Comparison of ENCODE assay signal across 20 cellular contexts in the genomic region with DNA sequence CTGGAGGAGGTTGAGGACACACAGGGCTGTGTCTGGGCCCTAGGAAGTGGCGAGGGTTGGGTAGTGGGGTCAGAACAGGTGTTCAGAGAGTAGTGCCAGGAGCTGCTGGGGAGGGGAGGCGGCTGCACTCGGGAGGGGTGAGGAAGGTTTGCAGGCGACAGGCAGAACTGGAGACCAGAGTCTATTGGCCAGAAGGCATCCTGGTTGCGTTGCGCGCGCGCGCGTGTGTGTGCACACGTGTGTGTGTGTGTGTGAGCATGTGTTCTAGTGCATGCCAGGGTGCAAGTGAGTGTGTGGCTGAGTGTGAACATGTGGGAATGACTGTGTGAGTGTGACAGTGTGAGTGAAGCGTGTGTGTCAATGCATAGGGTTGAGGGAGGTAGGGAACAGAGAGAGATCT.
"Had no signal": no experiment of that assay in that cellular context is flagged by ENCODE, and none has a peak within 500 bp of the region (broad histone marks: within the 10 kb centered on the region; RNA-seq: fewer than 3 reads in every experiment).

No MANE protein-coding gene starts in this region.

- H3K4me3 ChIP-seq: colonic mucosa, heart left ventricle, mucosa of descending colon, suprapubic skin, thyroid gland, upper lobe of right lung had no signal

- H3K36me3 ChIP-seq: colonic mucosa, heart left ventricle, neutrophil, suprapubic skin, thyroid gland, upper lobe of right lung had no signal

- ATAC-seq: heart left ventricle, left lobe of liver had no signal

- H3K27ac Mint-ChIP-seq: endodermal cell, nephron progenitor cell had no signal

- FAIRE-seq: islet of Langerhans, small intestine had no signal

- H3K27me3 ChIP-seq: colonic mucosa, neutrophil, thyroid gland had no signal

- H3K4me3 Mint-ChIP-seq: endodermal cell, nephron progenitor cell had no signal

- H3K9me3 Mint-ChIP-seq: endodermal cell had no signal

- H3K4me1 ChIP-seq: colonic mucosa, heart left ventricle, thyroid gland, upper lobe of right lung had no signal

- H3K27ac ChIP-seq: colonic mucosa, heart left ventricle, neutrophil, suprapubic skin, thyroid gland, upper lobe of right lung had no signal

- DNase-seq: caudate nucleus; colonic mucosa; effector CD4-positive, alpha-beta T cell; endodermal cell; foreskin melanocyte; heart left ventricle; hypothalamus; kidney glomerular epithelial cell; nephron progenitor cell; posterior cingulate gyrus; stimulated activated CD4-positive, alpha-beta T cell treated with anti-CD3 and anti-CD28 coated beads, Interleukin-12 subunit alpha, Interleukin-12 subunit beta, amount 100 ng/mL, for 4 hours; stimulated activated naive CD4-positive, alpha-beta T cell; thyroid gland; upper lobe of right lung had no signal

- H3K9me3 ChIP-seq: colonic mucosa, mucosa of descending colon, neutrophil, suprapubic skin, thyroid gland, upper lobe of right lung had no signal
